In genomic region chr11:3635641-3636375, GRCh38 we compare ENCODE assay signal across 18 cellular contexts. TPM values are rescaled to one million over a fixed set of nuclear protein-coding genes. Genes with fewer than 3 reads are reported as not detected.
DNase-seq lines count a peak whose midpoint lies in the region; TF ChIP-seq lines count a peak whose summit lies in the region.
"Had no signal": no experiment of that assay in that cellular context is flagged by ENCODE, and none has a peak within 500 bp of the region (broad histone marks: within the 10 kb centered on the region; RNA-seq: fewer than 3 reads in every experiment).

No MANE protein-coding gene starts in this region.

- peaks cover 3% of the 10 kb centered on the region for H3K9me3 Mint-ChIP-seq in chondrocyte (ENCODE audit: low read depth)
- H3K9me3 Mint-ChIP-seq in neural crest cell: no peaks in the 10 kb centered on the region
- H3K9me3 Mint-ChIP-seq: CD8-positive, alpha-beta T cell; HFFc6 had no signal

- H3K9me3 ChIP-seq in Karpas-422 (ENCODE audit: low read length): no peaks in the 10 kb centered on the region
- H3K9me3 ChIP-seq: BLaER1 treated with 17β-estradiol and CSF1 and Interleukin-3, amounts not matched to agents 10 nM and 100 nM had no signal

- H3K4me1 Mint-ChIP-seq in chondrocyte (ENCODE audit: low read depth) (no peaks in the 10 kb centered on the region), neural crest cell (no peaks in the 10 kb centered on the region)
- H3K4me1 Mint-ChIP-seq: B cell had no signal

- H3K4me2 ChIP-seq in Karpas-422 (ENCODE audit: low read depth, low read length, poor library complexity, severe bottlenecking): no peak overlapping the region
- H3K4me2 ChIP-seq: BLaER1 treated with 17β-estradiol and CSF1 and Interleukin-3, amounts not matched to agents 10 nM and 100 nM had no signal

- no peak overlapping the region for H3K4me3 ChIP-seq in Karpas-422 (ENCODE audit: low read length)
- H3K4me3 ChIP-seq: BLaER1 treated with 17β-estradiol and CSF1 and Interleukin-3, amounts not matched to agents 10 nM and 100 nM had no signal

- H3K36me3 Mint-ChIP-seq in chondrocyte (ENCODE audit: low read depth): peaks cover 2% of the 10 kb centered on the region
- no peaks in the 10 kb centered on the region for H3K36me3 Mint-ChIP-seq in neural crest cell (ENCODE audit: low read depth)
- H3K36me3 Mint-ChIP-seq: CD8-positive, alpha-beta T cell had no signal

- H3K27ac Mint-ChIP-seq in chondrocyte (ENCODE audit: unreplicated experiment) (no peak overlapping the region), neural crest cell (ENCODE audit: unreplicated experiment) (peak overlapping the region; percentile 29)
- H3K27ac Mint-ChIP-seq: B cell; CD8-positive, alpha-beta T cell; HFFc6 had no signal

- no peaks in the 10 kb centered on the region for H3K36me3 ChIP-seq in Karpas-422 (ENCODE audit: insufficient read depth, low read length)
- H3K36me3 ChIP-seq: BLaER1 treated with 17β-estradiol and CSF1 and Interleukin-3, amounts not matched to agents 10 nM and 100 nM had no signal

- H3K9ac ChIP-seq in Karpas-422 (ENCODE audit: low read length): no peak overlapping the region
- H3K9ac ChIP-seq: BLaER1 treated with 17β-estradiol and CSF1 and Interleukin-3, amounts not matched to agents 10 nM and 100 nM had no signal

- no peaks in the 10 kb centered on the region for H3K27me3 ChIP-seq in Karpas-422 (ENCODE audit: low read length)
- H3K27me3 ChIP-seq: BLaER1 treated with 17β-estradiol and CSF1 and Interleukin-3, amounts not matched to agents 10 nM and 100 nM had no signal

- no peaks in the 10 kb centered on the region for H4K20me1 ChIP-seq in Karpas-422 (ENCODE audit: insufficient read depth, low read depth, low read length)
- H4K20me1 ChIP-seq: BLaER1 treated with 17β-estradiol and CSF1 and Interleukin-3, amounts not matched to agents 10 nM and 100 nM had no signal

- H3K9me2 ChIP-seq in Karpas-422 (replicated peaks; ENCODE audit: insufficient read depth, low read length): no peaks in the 10 kb centered on the region

- no peak overlapping the region for H3K4me3 Mint-ChIP-seq in chondrocyte (ENCODE audit: unreplicated experiment)
- H3K4me3 Mint-ChIP-seq in neural crest cell: no peak overlapping the region
- H3K4me3 Mint-ChIP-seq: B cell; CD8-positive, alpha-beta T cell; HFFc6 had no signal

- no peaks in the 10 kb centered on the region for H3K79me2 ChIP-seq in Karpas-422 (ENCODE audit: low read length)

- TF ChIP-seq CTCF in chondrocyte (IDR thresholded peaks at IDR 0.05) (no peak), neural crest cell (conservative IDR thresholded peaks at IDR 0.05) (no peak)

- peaks cover 12% of the 10 kb centered on the region for H3K27me3 Mint-ChIP-seq in chondrocyte (ENCODE audit: low read depth)
- peaks cover 3% of the 10 kb centered on the region for H3K27me3 Mint-ChIP-seq in neural crest cell (ENCODE audit: low read depth)

- no peak overlapping the region for H2AFZ ChIP-seq in Karpas-422 (ENCODE audit: low read length)

- H3K4me1 ChIP-seq in Karpas-422 (ENCODE audit: low read length): no peaks in the 10 kb centered on the region

- H3K27ac ChIP-seq in Karpas-422 (ENCODE audit: low read length): no peak overlapping the region
- H3K27ac ChIP-seq: BLaER1 treated with 17β-estradiol and CSF1 and Interleukin-3, amounts not matched to agents 10 nM and 100 nM; HL-60 had no signal

- DNase-seq in Karpas-422 (peak; percentile 25), chondrocyte (ENCODE audit: low spot score) (peak; percentile 57), neural crest cell (ENCODE audit: low read depth, low spot score) (no peak), NCI-H128 (lab: John Stamatoyannopoulos, UW; ENCODE audit: unreplicated experiment) (no peak), SW 1271 (lab: John Stamatoyannopoulos, UW) (no peak)
- no peak for DNase-seq in activated effector memory CD4-positive, alpha-beta T cell treated with anti-CD3 and anti-CD28 coated beads, Interleukin-2, amount 50 U/mL, for 16 hours
- DNase-seq: Calu3; CD8-positive, alpha-beta T cell; DMS79 treated with DMSO at 0.1 percent for 48 hours; GF-D8; HFFc6; IMR-90 had no signal

RNA-seq across cellular contexts. Expression of gene ART5, which starts 6.0 kb away (rescaled TPM):
- total RNA-seq in Karpas-422 (2014; rRNA removed; shearing (Covaris generic); ENCODE audit: low replicate concordance): not detected in 2 replicates
- total RNA-seq in chondrocyte: 0.44 to 0.72 TPM (median 0.67 TPM) in 3 replicates
- 1.3 and 1.4 TPM in 2 replicates for total RNA-seq in neural crest cell
- total RNA-seq: B cell; Calu3; CD8-positive, alpha-beta T cell; HFFc6; HT1080; IMR-90 had no signal

RNA-seq across cellular contexts. Expression of gene ART1, which starts 9.1 kb away (rescaled TPM):
- total RNA-seq in Karpas-422 (2014; rRNA removed; shearing (Covaris generic); ENCODE audit: low replicate concordance): not detected in 2 replicates
- not detected in 3 replicates for total RNA-seq in chondrocyte
- total RNA-seq in neural crest cell: not detected in 2 replicates
- total RNA-seq: A172; B cell; Calu3; CD8-positive, alpha-beta T cell; H4; HFFc6; HT1080; IMR-90 had no signal

RNA-seq across cellular contexts. Expression of gene CHRNA10, which starts 35.4 kb away (rescaled TPM):
- 1.7 and 6.0 TPM in 2 replicates for total RNA-seq in Karpas-422 (2014; rRNA removed; shearing (Covaris generic); ENCODE audit: low replicate concordance)
- total RNA-seq in chondrocyte (0.75 to 1.2 TPM (median 0.79 TPM) in 3 replicates), neural crest cell (3.0 and 3.1 TPM in 2 replicates)

Comparison
In these comparisons a context has a peak if more than half of its experiments do, and no peak if none do; other contexts are left out.
1. DNase-seq: peak in Karpas-422 (single experiment) and chondrocyte (single experiment); none in neural crest cell (single experiment), activated effector memory CD4-positive, alpha-beta T cell treated with anti-CD3 and anti-CD28 coated beads, Interleukin-2, amount 50 U/mL, for 16 hours (single experiment), NCI-H128 (single experiment) and SW 1271 (0 of 2).